ENCODE assay signal across 1 cellular context in genomic region chr6:7201732-7202541, GRCh38.
TF ChIP-seq lines count a peak whose summit lies in the region.

No MANE protein-coding gene starts in this region.

TF ChIP-seq in K562, 482 proteins besides CTCF, POLR2A, EP300 and RAD21 (continued from another document and continues in another):
- TF ChIP-seq, protein P1, sequence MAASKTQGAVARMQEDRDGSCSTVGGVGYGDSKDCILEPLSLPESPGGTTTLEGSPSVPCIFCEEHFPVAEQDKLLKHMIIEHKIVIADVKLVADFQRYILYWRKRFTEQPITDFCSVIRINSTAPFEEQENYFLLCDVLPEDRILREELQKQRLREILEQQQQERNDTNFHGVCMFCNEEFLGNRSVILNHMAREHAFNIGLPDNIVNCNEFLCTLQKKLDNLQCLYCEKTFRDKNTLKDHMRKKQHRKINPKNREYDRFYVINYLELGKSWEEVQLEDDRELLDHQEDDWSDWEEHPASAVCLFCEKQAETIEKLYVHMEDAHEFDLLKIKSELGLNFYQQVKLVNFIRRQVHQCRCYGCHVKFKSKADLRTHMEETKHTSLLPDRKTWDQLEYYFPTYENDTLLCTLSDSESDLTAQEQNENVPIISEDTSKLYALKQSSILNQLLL (CRISPR knock-in tag; IDR thresholded peaks at IDR 0.05; ENCODE audit: borderline replicate concordance): no peak
- TF ChIP-seq ZBTB7A (IDR thresholded peaks at IDR 0.05; ENCODE audit: borderline replicate concordance, control insufficient read depth, low read depth, low read length) (no peak), NR1H2 (CRISPR knock-in tag; IDR thresholded peaks at IDR 0.05) (no peak), YY1 (IDR thresholded peaks at IDR 0.05; ENCODE audit: borderline replicate concordance in 1 of 3, control insufficient read depth in 1 of 3, extremely low read depth in 1 of 3, insufficient read depth in 3 of 3, insufficient read length in 1 of 3, insufficient replicate concordance in 2 of 3, low read depth in 1 of 3, low read length in 2 of 3) (peak in 2 of 3 experiments; percentile 81 to 90), ZNF785 (CRISPR knock-in tag; IDR thresholded peaks at IDR 0.05) (no peak), SMARCA5 (IDR thresholded peaks at IDR 0.05) (peak; percentile 17; the same call in 1 of the 2 replicates), ATF1 (CRISPR knock-in tag; IDR thresholded peaks at IDR 0.05) (no peak), ATF1 (tag; IDR thresholded peaks at IDR 0.05) (peak; percentile 67), NCOR1 (IDR thresholded peaks at IDR 0.05) (peak; percentile 20; the same call in 1 of the 2 replicates), MCM3 (IDR thresholded peaks at IDR 0.05) (no peak), CC2D1A (IDR thresholded peaks at IDR 0.05) (peak; percentile 17; the same call in 1 of the 2 replicates), PHB2 (IDR thresholded peaks at IDR 0.05; ENCODE audit: low read depth) (no peak; the same call in 1 of the 2 replicates), XRCC3 (IDR thresholded peaks at IDR 0.05) (no peak), RFX5 (IDR thresholded peaks at IDR 0.05; ENCODE audit: low read depth, low read length) (no peak), MYBL2 (IDR thresholded peaks at IDR 0.05; ENCODE audit: low read depth) (no peak), MYBL2 (CRISPR knock-in tag; IDR thresholded peaks at IDR 0.05; ENCODE audit: borderline replicate concordance) (no peak), MITF (IDR thresholded peaks at IDR 0.05) (peak; percentile 16; the same call in 1 of the 2 replicates), KDM2B (CRISPR knock-in tag; IDR thresholded peaks at IDR 0.05) (no peak), THRA (IDR thresholded peaks at IDR 0.05) (no peak), PML (IDR thresholded peaks at IDR 0.05; ENCODE audit: low read length) (peak; percentile 82), BMI1 (IDR thresholded peaks at IDR 0.05; ENCODE audit: low read length) (no peak), BRF1 (IDR thresholded peaks at IDR 0.05; ENCODE audit: borderline replicate concordance, extremely low read depth, insufficient read length) (no peak), ZFPM2 (CRISPR knock-in tag; IDR thresholded peaks at IDR 0.05) (no peak), HOXB6 (CRISPR knock-in tag; IDR thresholded peaks at IDR 0.05; ENCODE audit: borderline replicate concordance) (0 out of 2 replicates have a peak, but pooled peaks have one; percentile 17), ZBTB17 (CRISPR knock-in tag; IDR thresholded peaks at IDR 0.05) (peak; percentile 78), ZNF699 (CRISPR knock-in tag; IDR thresholded peaks at IDR 0.05; ENCODE audit: insufficient replicate concordance) (no peak), AFF1 (IDR thresholded peaks at IDR 0.05; ENCODE audit: low read depth in 1 of 2, partially characterized antibody in 2 of 2) (peak; percentile 63 to 94), THRB (CRISPR knock-in tag; conservative IDR thresholded peaks at IDR 0.05) (peak; percentile 92; the same call in 1 of the 2 replicates), ZNF79 (CRISPR knock-in tag; IDR thresholded peaks at IDR 0.05; ENCODE audit: low read depth) (no peak; the same call in 1 of the 2 replicates), ZNF165 (CRISPR knock-in tag; IDR thresholded peaks at IDR 0.05; ENCODE audit: borderline replicate concordance) (0 out of 2 replicates have a peak, but pooled peaks have one; percentile 23), SPI1 (IDR thresholded peaks at IDR 0.05; ENCODE audit: borderline replicate concordance, low read depth, low read length) (peak; percentile 93), THRAP3 (IDR thresholded peaks at IDR 0.05; ENCODE audit: borderline replicate concordance) (no peak), CEBPB (tag; IDR thresholded peaks at IDR 0.05) (peak; percentile 51), HDAC6 (IDR thresholded peaks at IDR 0.05; ENCODE audit: low read depth, low read length) (no peak), JUNB (CRISPR knock-in tag; conservative IDR thresholded peaks at IDR 0.05) (no peak), MED1 (CRISPR knock-in tag; IDR thresholded peaks at IDR 0.05; ENCODE audit: borderline replicate concordance) (no peak), LCOR (CRISPR knock-in tag; IDR thresholded peaks at IDR 0.05) (peak; percentile 48; the same call in 1 of the 2 replicates)
- TF ChIP-seq, protein P2, sequence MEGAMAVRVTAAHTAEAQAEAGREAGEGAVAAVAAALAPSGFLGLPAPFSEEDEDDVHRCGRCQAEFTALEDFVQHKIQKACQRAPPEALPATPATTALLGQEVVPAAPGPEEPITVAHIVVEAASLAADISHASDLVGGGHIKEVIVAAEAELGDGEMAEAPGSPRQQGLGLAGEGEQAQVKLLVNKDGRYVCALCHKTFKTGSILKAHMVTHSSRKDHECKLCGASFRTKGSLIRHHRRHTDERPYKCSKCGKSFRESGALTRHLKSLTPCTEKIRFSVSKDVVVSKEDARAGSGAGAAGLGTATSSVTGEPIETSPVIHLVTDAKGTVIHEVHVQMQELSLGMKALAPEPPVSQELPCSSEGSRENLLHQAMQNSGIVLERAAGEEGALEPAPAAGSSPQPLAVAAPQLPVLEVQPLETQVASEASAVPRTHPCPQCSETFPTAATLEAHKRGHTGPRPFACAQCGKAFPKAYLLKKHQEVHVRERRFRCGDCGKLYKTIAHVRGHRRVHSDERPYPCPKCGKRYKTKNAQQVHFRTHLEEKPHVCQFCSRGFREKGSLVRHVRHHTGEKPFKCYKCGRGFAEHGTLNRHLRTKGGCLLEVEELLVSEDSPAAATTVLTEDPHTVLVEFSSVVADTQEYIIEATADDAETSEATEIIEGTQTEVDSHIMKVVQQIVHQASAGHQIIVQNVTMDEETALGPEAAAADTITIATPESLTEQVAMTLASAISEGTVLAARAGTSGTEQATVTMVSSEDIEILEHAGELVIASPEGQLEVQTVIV (CRISPR knock-in tag; IDR thresholded peaks at IDR 0.05; ENCODE audit: borderline replicate concordance): no peak
- TF ChIP-seq, protein P3, sequence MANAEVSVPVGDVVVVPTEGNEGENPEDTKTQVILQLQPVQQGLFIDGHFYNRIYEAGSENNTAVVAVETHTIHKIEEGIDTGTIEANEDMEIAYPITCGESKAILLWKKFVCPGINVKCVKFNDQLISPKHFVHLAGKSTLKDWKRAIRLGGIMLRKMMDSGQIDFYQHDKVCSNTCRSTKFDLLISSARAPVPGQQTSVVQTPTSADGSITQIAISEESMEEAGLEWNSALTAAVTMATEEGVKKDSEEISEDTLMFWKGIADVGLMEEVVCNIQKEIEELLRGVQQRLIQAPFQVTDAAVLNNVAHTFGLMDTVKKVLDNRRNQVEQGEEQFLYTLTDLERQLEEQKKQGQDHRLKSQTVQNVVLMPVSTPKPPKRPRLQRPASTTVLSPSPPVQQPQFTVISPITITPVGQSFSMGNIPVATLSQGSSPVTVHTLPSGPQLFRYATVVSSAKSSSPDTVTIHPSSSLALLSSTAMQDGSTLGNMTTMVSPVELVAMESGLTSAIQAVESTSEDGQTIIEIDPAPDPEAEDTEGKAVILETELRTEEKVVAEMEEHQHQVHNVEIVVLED (CRISPR knock-in tag; IDR thresholded peaks at IDR 0.05): peak; percentile 54
- TF ChIP-seq, protein P4, sequence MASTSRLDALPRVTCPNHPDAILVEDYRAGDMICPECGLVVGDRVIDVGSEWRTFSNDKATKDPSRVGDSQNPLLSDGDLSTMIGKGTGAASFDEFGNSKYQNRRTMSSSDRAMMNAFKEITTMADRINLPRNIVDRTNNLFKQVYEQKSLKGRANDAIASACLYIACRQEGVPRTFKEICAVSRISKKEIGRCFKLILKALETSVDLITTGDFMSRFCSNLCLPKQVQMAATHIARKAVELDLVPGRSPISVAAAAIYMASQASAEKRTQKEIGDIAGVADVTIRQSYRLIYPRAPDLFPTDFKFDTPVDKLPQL (IDR thresholded peaks at IDR 0.05; ENCODE audit: extremely low read depth, insufficient read length): no peak
- TF ChIP-seq, protein P5, sequence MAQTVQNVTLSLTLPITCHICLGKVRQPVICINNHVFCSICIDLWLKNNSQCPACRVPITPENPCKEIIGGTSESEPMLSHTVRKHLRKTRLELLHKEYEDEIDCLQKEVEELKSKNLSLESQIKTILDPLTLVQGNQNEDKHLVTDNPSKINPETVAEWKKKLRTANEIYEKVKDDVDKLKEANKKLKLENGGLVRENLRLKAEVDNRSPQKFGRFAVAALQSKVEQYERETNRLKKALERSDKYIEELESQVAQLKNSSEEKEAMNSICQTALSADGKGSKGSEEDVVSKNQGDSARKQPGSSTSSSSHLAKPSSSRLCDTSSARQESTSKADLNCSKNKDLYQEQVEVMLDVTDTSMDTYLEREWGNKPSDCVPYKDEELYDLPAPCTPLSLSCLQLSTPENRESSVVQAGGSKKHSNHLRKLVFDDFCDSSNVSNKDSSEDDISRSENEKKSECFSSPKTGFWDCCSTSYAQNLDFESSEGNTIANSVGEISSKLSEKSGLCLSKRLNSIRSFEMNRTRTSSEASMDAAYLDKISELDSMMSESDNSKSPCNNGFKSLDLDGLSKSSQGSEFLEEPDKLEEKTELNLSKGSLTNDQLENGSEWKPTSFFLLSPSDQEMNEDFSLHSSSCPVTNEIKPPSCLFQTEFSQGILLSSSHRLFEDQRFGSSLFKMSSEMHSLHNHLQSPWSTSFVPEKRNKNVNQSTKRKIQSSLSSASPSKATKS (CRISPR knock-in tag; IDR thresholded peaks at IDR 0.05): no peak
- TF ChIP-seq, protein P6, sequence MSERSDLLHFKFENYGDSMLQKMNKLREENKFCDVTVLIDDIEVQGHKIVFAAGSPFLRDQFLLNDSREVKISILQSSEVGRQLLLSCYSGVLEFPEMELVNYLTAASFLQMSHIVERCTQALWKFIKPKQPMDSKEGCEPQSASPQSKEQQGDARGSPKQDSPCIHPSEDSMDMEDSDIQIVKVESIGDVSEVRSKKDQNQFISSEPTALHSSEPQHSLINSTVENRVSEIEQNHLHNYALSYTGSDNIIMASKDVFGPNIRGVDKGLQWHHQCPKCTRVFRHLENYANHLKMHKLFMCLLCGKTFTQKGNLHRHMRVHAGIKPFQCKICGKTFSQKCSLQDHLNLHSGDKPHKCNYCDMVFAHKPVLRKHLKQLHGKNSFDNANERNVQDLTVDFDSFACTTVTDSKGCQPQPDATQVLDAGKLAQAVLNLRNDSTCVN (CRISPR knock-in tag; IDR thresholded peaks at IDR 0.05): 0 out of 2 replicates have a peak, but pooled peaks have one; percentile 40
- TF ChIP-seq, protein P7, sequence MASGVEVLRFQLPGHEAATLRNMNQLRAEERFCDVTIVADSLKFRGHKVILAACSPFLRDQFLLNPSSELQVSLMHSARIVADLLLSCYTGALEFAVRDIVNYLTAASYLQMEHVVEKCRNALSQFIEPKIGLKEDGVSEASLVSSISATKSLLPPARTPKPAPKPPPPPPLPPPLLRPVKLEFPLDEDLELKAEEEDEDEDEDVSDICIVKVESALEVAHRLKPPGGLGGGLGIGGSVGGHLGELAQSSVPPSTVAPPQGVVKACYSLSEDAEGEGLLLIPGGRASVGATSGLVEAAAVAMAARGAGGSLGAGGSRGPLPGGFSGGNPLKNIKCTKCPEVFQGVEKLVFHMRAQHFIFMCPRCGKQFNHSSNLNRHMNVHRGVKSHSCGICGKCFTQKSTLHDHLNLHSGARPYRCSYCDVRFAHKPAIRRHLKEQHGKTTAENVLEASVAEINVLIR (CRISPR knock-in tag; IDR thresholded peaks at IDR 0.05): no peak
